Comparison of ENCODE assay signal across 16 cellular contexts in genomic region chr2:38121481-38121880, GRCh38. TPM values are rescaled to one million over a fixed set of nuclear protein-coding genes. Genes with fewer than 3 reads are reported as not detected.
A peak's percentile ranks its signal among the peaks of the same experiment; 100 is the strongest.
DNase-seq lines count a peak whose midpoint lies in the region; ATAC-seq and TF ChIP-seq lines count a peak whose summit lies in the region.
"Had no signal": no experiment of that assay in that cellular context is flagged by ENCODE, and none has a peak within 500 bp of the region (broad histone marks: within the 10 kb centered on the region; RNA-seq: fewer than 3 reads in every experiment).

No MANE protein-coding gene starts in this region.

- H3K4me1 ChIP-seq in breast epithelium: no peaks in the 10 kb centered on the region
- H3K4me1 ChIP-seq in transverse colon: peaks cover 0 to 38% (median 10%) of the 10 kb centered on the region in 4 donors

- intact Hi-C loops in MCF 10A (cut with micrococcal nuclease): no loop called here
- intact Hi-C loops in breast epithelium (cut with DNase I; ENCODE audit: low total_unique reads): loop anchor here (2.0 to 10.0 kb wide), 2 partner anchors 53 to 507 kb away; no protein-coding TSS in a partner anchor
- intact Hi-C loops in left colon (cut with DNase I, micrococcal nuclease): loop anchor here in 1 of 2 donors (10.0 kb wide), 1 partner anchor 137 kb away; no protein-coding TSS in a partner anchor
- intact Hi-C loops in transverse colon (cut with DNase I; ENCODE audit: low total_unique reads): no loop called here

- H3K9me3 Mint-ChIP-seq in MCF 10A (ENCODE audit: unreplicated experiment): peaks cover 4% of the 10 kb centered on the region
- peaks cover 20% of the 10 kb centered on the region for H3K9me3 Mint-ChIP-seq in nephron progenitor cell
- H3K9me3 Mint-ChIP-seq: CD4-positive, alpha-beta T cell had no signal

- BruUV-seq in MCF 10A (replicated peaks; lab: Mats Ljungman, UMichigan): no TSS peak

- in situ Hi-C loops in transverse colon (cut with MboI; ENCODE audit: low pct_ligation_motif_present in 1 of 4, low pct_unique_long_range_greater_than_20kb in 1 of 4, low sequenced_read_pairs in 3 of 4): no loop called here

- H3K36me3 Mint-ChIP-seq in MCF 10A (ENCODE audit: insufficient read depth, unreplicated experiment) (peaks cover 8% of the 10 kb centered on the region), nephron progenitor cell (ENCODE audit: low read depth) (peaks cover 9% of the 10 kb centered on the region)

- no peak overlapping the region for H3K4me3 Mint-ChIP-seq in MCF 10A (ENCODE audit: unreplicated experiment)
- no peak overlapping the region for H3K4me3 Mint-ChIP-seq in nephron progenitor cell
- H3K4me3 Mint-ChIP-seq: CD4-positive, alpha-beta T cell; GM23338 had no signal

- DNase-seq in MCF 10A (ENCODE audit: unreplicated experiment): no peak
- DNase-seq in breast epithelium (ENCODE audit: low spot score in 2 of 2): no peak
- peak; percentile 9 for DNase-seq in MV-4-11 (lab: John Stamatoyannopoulos, UW)
- DNase-seq in left colon: no peak
- no peak for DNase-seq in transverse colon
- no peak for DNase-seq in nephron progenitor cell
- DNase-seq in LoVo (ENCODE audit: low spot score): no peak
- DNase-seq: ACHN; CD4-positive, alpha-beta T cell; DMS 273 treated with DMSO at 0.1 percent for 48 hours; DMS79; H7 had no signal

- H3K4me1 Mint-ChIP-seq in MCF 10A (ENCODE audit: insufficient read depth, unreplicated experiment) (peaks cover 17% of the 10 kb centered on the region), nephron progenitor cell (peaks cover 23% of the 10 kb centered on the region)
- H3K4me1 Mint-ChIP-seq: GM23338 had no signal

- H3K27me3 ChIP-seq in breast epithelium: no peaks in the 10 kb centered on the region
- H3K27me3 ChIP-seq in transverse colon: no peaks in the 10 kb centered on the region
- H3K27me3 ChIP-seq: BLaER1 treated with 17β-estradiol and CSF1 and Interleukin-3, amounts not matched to agents 10 nM and 100 nM had no signal

- CTCF ChIA-PET in MCF 10A (lab: Yijun Ruan, JAX): interaction anchor here (1.2 to 1.3 kb wide), 2 partner anchors 95 to 153 kb away, joined by 4 read pairs; no protein-coding TSS in a partner anchor

- H3K27ac ChIP-seq in breast epithelium (no peak overlapping the region), transverse colon (peak overlapping the region in 3 of 4 donors; percentile 32 to 41 (median 41))
- H3K27ac ChIP-seq: BLaER1 treated with 17β-estradiol and CSF1 and Interleukin-3, amounts not matched to agents 10 nM and 100 nM had no signal

- no peak for TF ChIP-seq EP300 in transverse colon (IDR thresholded peaks at IDR 0.05; ENCODE audit: low read depth)

- peak; percentile 83 for ATAC-seq in left colon
- ATAC-seq: GM23338 had no signal

- TF ChIP-seq CTCF in MCF 10A (IDR thresholded peaks at IDR 0.05; ENCODE audit: unreplicated experiment): no peak
- TF ChIP-seq CTCF in breast epithelium (IDR thresholded peaks at IDR 0.05): no peak
- TF ChIP-seq CTCF in transverse colon (IDR thresholded peaks at IDR 0.05): no peak
- TF ChIP-seq CTCF in nephron progenitor cell (IDR thresholded peaks at IDR 0.05): no peak

- H3K27me3 Mint-ChIP-seq in MCF 10A (ENCODE audit: insufficient read depth, unreplicated experiment) (no peaks in the 10 kb centered on the region), nephron progenitor cell (ENCODE audit: low read depth, poor library complexity) (peaks cover 12% of the 10 kb centered on the region)

- H3K36me3 ChIP-seq in breast epithelium (no peaks in the 10 kb centered on the region), transverse colon (no peaks in the 10 kb centered on the region)

- H3K27ac Mint-ChIP-seq in MCF 10A (ENCODE audit: low read depth, unreplicated experiment) (peak overlapping the region; percentile 32), nephron progenitor cell (no peak overlapping the region)
- H3K27ac Mint-ChIP-seq: CD4-positive, alpha-beta T cell; GM23338 had no signal

- POLR2A ChIA-PET in MCF 10A (lab: Yijun Ruan, JAX): interaction anchor here (0.8 to 1.9 kb wide), 4 partner anchors 12 to 244 kb away, joined by 3 to 7 read pairs (median 4); no protein-coding TSS in a partner anchor

- H3K9me3 ChIP-seq in breast epithelium (peaks cover 0 to under 1% of the 10 kb centered on the region in 2 donors), transverse colon (no peaks in the 10 kb centered on the region)

- 44 to 50% methylated on average over 2 of the region's 2 CpGs for WGBS in transverse colon (ENCODE audit: low coverage in 1 of 2), 2 donors

- no peak overlapping the region for H3K4me3 ChIP-seq in breast epithelium
- H3K4me3 ChIP-seq in transverse colon: no peak overlapping the region
- H3K4me3 ChIP-seq: BLaER1 treated with 17β-estradiol and CSF1 and Interleukin-3, amounts not matched to agents 10 nM and 100 nM; GM23338 had no signal

- TF ChIP-seq POLR2A in breast epithelium (IDR thresholded peaks at IDR 0.05) (no peak), transverse colon (IDR thresholded peaks at IDR 0.05) (no peak)

RNA-seq across cellular contexts. Expression of gene CYP1B1, which starts 45.5 kb away (rescaled TPM):
- total RNA-seq in MCF 10A (2022) (37.2 and 53.3 TPM in 2 replicates), breast epithelium (100 to 1,000 TPM in 1 of 3 donors, 10 to 100 TPM in 2; 32.9 to 166 (median 39.0) TPM), left colon (1 to 10 TPM; 2.5 to 4.3 TPM), transverse colon (1 to 10 TPM; 2.0 to 9.6 (median 5.5) TPM)
- total RNA-seq: G401, HT1080 had no signal

Comparison
In these comparisons a context has a peak if more than half of its experiments do, and no peak if none do; other contexts are left out.
1. H3K27ac ChIP-seq: peak in transverse colon (3 of 4); none in breast epithelium (0 of 2).